ENCODE assay signal across 16 cellular contexts in genomic region chr3:158470944-158471638, GRCh38.
DNase-seq lines count a peak whose midpoint lies in the region; ATAC-seq and TF ChIP-seq lines count a peak whose summit lies in the region.
"Had no signal": no experiment of that assay in that cellular context is flagged by ENCODE, and none has a peak within 500 bp of the region (broad histone marks: within the 10 kb centered on the region; RNA-seq: fewer than 3 reads in every experiment).

No MANE protein-coding gene starts in this region.

- WGBS in smooth muscle cell (ENCODE audit: low lambda C conversion rate) = 67% methylated on average over 2 of the region's 2 CpGs

- H3F3A ChIP-seq in smooth muscle cell (ENCODE audit: low read depth) = peaks cover 7% of the 10 kb centered on the region

- H3K4me3 ChIP-seq in fibroblast of mammary gland (ENCODE audit: control insufficient read depth, low read depth, low read length) (no peak overlapping the region), smooth muscle cell (no peak overlapping the region), upper lobe of right lung (no peak overlapping the region)
- H3K4me3 ChIP-seq: lung, SJSA1, thoracic aorta had no signal

- no peaks in the 10 kb centered on the region for H3K79me2 ChIP-seq in smooth muscle cell (ENCODE audit: low read depth)
- H3K79me2 ChIP-seq: parathyroid adenoma had no signal

- H4K20me1 ChIP-seq in smooth muscle cell (ENCODE audit: low read depth) = no peaks in the 10 kb centered on the region

- H3K27me3 ChIP-seq in smooth muscle cell (ENCODE audit: low read depth) = no peaks in the 10 kb centered on the region
- H3K27me3 ChIP-seq in upper lobe of right lung = no peaks in the 10 kb centered on the region
- H3K27me3 ChIP-seq: SJSA1 had no signal

- H3K4me2 ChIP-seq in smooth muscle cell = peak overlapping the region; percentile 47

- ATAC-seq in SK-N-SH treated with all-trans-retinoic acid at 6 μM for 48 hours = peak; percentile 77
- no peak for ATAC-seq in upper lobe of right lung

- H3K36me3 ChIP-seq in smooth muscle cell (ENCODE audit: low read depth) (no peaks in the 10 kb centered on the region), upper lobe of right lung (no peaks in the 10 kb centered on the region)
- H3K36me3 ChIP-seq: SJSA1, thoracic aorta had no signal

- peak; percentile 10 for DNase-seq in H4 (ENCODE audit: low spot score)
- DNase-seq in fibroblast of mammary gland (ENCODE audit: low read depth) = peak; percentile 89
- DNase-seq in smooth muscle cell (lab: John Stamatoyannopoulos, UW; ENCODE audit: unreplicated experiment) = no peak
- no peak for DNase-seq in SIG-M5 treated with dmso at 0.1 percent for 504 hours (lab: John Stamatoyannopoulos, UW; ENCODE audit: unreplicated experiment)
- DNase-seq in upper lobe of right lung = no peak
- no peak for DNase-seq in NCI-H2196 treated with DMSO at 0.1 percent for 48 hours (lab: John Stamatoyannopoulos, UW; ENCODE audit: unreplicated experiment)
- DNase-seq: activated CD4-positive, alpha-beta T cell treated with anti-CD3 and anti-CD28 coated beads for 1 hour; activated effector memory CD4-positive, alpha-beta T cell treated with Interleukin-2 at 50 U/mL for 16 hours; endodermal cell; stimulated activated CD4-positive, alpha-beta T cell treated with anti-CD3 and anti-CD28 coated beads, Interleukin-4, amount 100 ng/mL, for 24 hours had no signal

- H2AFZ ChIP-seq in smooth muscle cell (ENCODE audit: low read depth) = no peak overlapping the region
- H2AFZ ChIP-seq: parathyroid adenoma had no signal

- no peaks in the 10 kb centered on the region for H3K9me3 ChIP-seq in smooth muscle cell (replicated peaks; ENCODE audit: low read depth)
- H3K9me3 ChIP-seq in upper lobe of right lung = no peaks in the 10 kb centered on the region
- H3K9me3 ChIP-seq: SJSA1, thoracic aorta had no signal

- H3K27ac ChIP-seq in smooth muscle cell (ENCODE audit: low read depth) (peak overlapping the region; percentile 84), upper lobe of right lung (no peak overlapping the region)
- H3K27ac ChIP-seq: C4-2B, parathyroid adenoma, SJSA1, thoracic aorta had no signal

- no peak for TF ChIP-seq CTCF in fibroblast of mammary gland (conservative IDR thresholded peaks at IDR 0.05; ENCODE audit: control insufficient read depth, insufficient read depth, low read depth, low read length)
- TF ChIP-seq CTCF in smooth muscle cell (IDR thresholded peaks at IDR 0.05; ENCODE audit: borderline replicate concordance, insufficient read depth, poor library complexity, severe bottlenecking) = no peak
- TF ChIP-seq CTCF in upper lobe of right lung (IDR thresholded peaks at IDR 0.05) = no peak

- no peak overlapping the region for H3K9ac ChIP-seq in smooth muscle cell (ENCODE audit: low read depth)
- H3K9ac ChIP-seq: parathyroid adenoma had no signal

- H3K4me1 ChIP-seq in smooth muscle cell (ENCODE audit: low read depth) (no peaks in the 10 kb centered on the region), upper lobe of right lung (no peaks in the 10 kb centered on the region)
- H3K4me1 ChIP-seq: parathyroid adenoma had no signal

- intact Hi-C loops in upper lobe of right lung (cut with DNase I) = no loop called here

TF ChIP-seq in SK-N-SH treated with all-trans-retinoic acid at 6 μM for 48 hours, 23 proteins besides CTCF, POLR2A, EP300 and RAD21:
- TF ChIP-seq, protein P1, sequence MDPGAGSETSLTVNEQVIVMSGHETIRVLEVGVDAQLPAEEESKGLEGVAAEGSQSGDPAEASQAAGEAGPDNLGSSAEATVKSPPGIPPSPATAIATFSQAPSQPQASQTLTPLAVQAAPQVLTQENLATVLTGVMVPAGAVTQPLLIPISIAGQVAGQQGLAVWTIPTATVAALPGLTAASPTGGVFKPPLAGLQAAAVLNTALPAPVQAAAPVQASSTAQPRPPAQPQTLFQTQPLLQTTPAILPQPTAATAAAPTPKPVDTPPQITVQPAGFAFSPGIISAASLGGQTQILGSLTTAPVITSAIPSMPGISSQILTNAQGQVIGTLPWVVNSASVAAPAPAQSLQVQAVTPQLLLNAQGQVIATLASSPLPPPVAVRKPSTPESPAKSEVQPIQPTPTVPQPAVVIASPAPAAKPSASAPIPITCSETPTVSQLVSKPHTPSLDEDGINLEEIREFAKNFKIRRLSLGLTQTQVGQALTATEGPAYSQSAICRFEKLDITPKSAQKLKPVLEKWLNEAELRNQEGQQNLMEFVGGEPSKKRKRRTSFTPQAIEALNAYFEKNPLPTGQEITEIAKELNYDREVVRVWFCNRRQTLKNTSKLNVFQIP (CRISPR knock-in tag; IDR thresholded peaks at IDR 0.05; ENCODE audit: borderline replicate concordance, low read depth) = no peak
- TF ChIP-seq ISL1 (CRISPR knock-in tag; IDR thresholded peaks at IDR 0.05) = no peak
- TF ChIP-seq ZNF8 (CRISPR knock-in tag; IDR thresholded peaks at IDR 0.05) = no peak
- TF ChIP-seq TCF4 (CRISPR knock-in tag; IDR thresholded peaks at IDR 0.05; ENCODE audit: borderline replicate concordance) = no peak
- TF ChIP-seq RARB (CRISPR knock-in tag; IDR thresholded peaks at IDR 0.05) = no peak
- TF ChIP-seq ZFP30 (CRISPR knock-in tag; IDR thresholded peaks at IDR 0.05) = no peak
- TF ChIP-seq GLIS3 (CRISPR knock-in tag; IDR thresholded peaks at IDR 0.05) = no peak
- TF ChIP-seq ZFP3 (CRISPR knock-in tag; IDR thresholded peaks at IDR 0.05) = no peak
- TF ChIP-seq TSHZ2 (CRISPR knock-in tag; IDR thresholded peaks at IDR 0.05) = no peak
- no peak for TF ChIP-seq OSR1 (CRISPR knock-in tag; IDR thresholded peaks at IDR 0.05)
- TF ChIP-seq ZNF70 (CRISPR knock-in tag; IDR thresholded peaks at IDR 0.05) = no peak
- TF ChIP-seq PPARA (CRISPR knock-in tag; IDR thresholded peaks at IDR 0.05; ENCODE audit: borderline replicate concordance) = no peak
- TF ChIP-seq ESRRG (CRISPR knock-in tag; IDR thresholded peaks at IDR 0.05) = no peak
- TF ChIP-seq ZC3H10 (CRISPR knock-in tag; IDR thresholded peaks at IDR 0.05) = no peak
- TF ChIP-seq, protein P2, sequence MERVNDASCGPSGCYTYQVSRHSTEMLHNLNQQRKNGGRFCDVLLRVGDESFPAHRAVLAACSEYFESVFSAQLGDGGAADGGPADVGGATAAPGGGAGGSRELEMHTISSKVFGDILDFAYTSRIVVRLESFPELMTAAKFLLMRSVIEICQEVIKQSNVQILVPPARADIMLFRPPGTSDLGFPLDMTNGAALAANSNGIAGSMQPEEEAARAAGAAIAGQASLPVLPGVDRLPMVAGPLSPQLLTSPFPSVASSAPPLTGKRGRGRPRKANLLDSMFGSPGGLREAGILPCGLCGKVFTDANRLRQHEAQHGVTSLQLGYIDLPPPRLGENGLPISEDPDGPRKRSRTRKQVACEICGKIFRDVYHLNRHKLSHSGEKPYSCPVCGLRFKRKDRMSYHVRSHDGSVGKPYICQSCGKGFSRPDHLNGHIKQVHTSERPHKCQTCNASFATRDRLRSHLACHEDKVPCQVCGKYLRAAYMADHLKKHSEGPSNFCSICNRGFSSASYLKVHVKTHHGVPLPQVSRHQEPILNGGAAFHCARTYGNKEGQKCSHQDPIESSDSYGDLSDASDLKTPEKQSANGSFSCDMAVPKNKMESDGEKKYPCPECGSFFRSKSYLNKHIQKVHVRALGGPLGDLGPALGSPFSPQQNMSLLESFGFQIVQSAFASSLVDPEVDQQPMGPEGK (CRISPR knock-in tag; IDR thresholded peaks at IDR 0.05; ENCODE audit: borderline replicate concordance) = no peak
- no peak for TF ChIP-seq ARNTL (CRISPR knock-in tag; IDR thresholded peaks at IDR 0.05; ENCODE audit: borderline replicate concordance, low read depth)
TF ChIP-seq in SK-N-SH treated with all-trans-retinoic acid at 6 μM for 48 hours: peak in this region for 0.

Comparison
In these comparisons a context has a peak if more than half of its experiments do, and no peak if none do; other contexts are left out.
1. DNase-seq: peak in H4 (single experiment) and fibroblast of mammary gland (single experiment); none in smooth muscle cell (single experiment), SIG-M5 treated with dmso at 0.1 percent for 504 hours (single experiment), upper lobe of right lung (single experiment) and NCI-H2196 treated with DMSO at 0.1 percent for 48 hours (single experiment).